10 cellular contexts compared by ENCODE assay signal in the genomic region with DNA sequence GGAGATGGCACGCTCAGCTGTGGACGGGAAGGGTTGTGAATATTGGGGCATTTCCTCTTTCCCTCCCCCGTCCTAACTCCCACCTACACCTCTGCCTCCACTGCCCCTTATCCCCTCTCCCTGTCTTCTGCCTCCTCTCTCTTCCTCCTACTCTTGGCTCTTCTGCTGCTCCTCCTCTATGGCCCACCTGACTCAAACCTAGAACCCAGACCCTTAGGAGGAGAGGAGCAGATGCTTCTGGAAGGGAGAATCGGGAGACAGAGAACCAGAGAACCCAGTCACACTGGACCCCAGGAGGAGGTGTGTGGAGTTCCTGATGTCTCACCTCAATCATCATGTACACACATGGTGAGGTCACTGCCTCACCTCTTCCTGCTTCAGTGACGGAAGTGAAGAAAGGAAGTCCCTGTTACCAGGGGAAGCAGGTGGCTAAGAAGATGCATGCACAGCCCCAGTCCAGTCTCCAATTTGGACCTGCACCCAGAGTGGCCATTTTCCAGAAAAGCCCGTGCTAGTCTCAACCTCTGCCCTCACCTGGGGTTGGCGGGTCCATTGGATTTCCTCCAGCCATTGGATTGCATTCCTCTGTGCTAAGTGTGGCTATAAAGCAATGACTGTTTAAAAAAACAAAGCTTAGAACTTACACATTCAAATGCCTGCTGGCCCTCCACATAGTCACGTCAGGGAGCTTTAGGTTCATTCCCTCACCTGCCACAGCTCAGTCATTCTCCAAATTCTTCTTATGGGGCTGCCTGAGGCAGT. TPM values are rescaled to one million over a fixed set of nuclear protein-coding genes. Genes with fewer than 3 reads are reported as not detected.
DNase-seq lines count a peak whose midpoint lies in the region; ATAC-seq and TF ChIP-seq lines count a peak whose summit lies in the region.
"Had no signal": no experiment of that assay in that cellular context is flagged by ENCODE, and none has a peak within 500 bp of the region (broad histone marks: within the 10 kb centered on the region; RNA-seq: fewer than 3 reads in every experiment).

No MANE protein-coding gene starts in this region.

- TF ChIP-seq CTCF in Loucy (conservative IDR thresholded peaks at IDR 0.05; ENCODE audit: low read length) (no peak), left lung (IDR thresholded peaks at IDR 0.05) (no peak), osteocyte (IDR thresholded peaks at IDR 0.05) (no peak), ovary (IDR thresholded peaks at IDR 0.05) (no peak)

- no peaks in the 10 kb centered on the region for H3K9me3 Mint-ChIP-seq in CD4-positive, alpha-beta memory T cell
- H3K9me3 Mint-ChIP-seq in activated T-helper 17 cell treated with anti-CD3 and anti-CD28 coated beads, Interleukin-2, amount 50 U/mL, for 72 hours = no peaks in the 10 kb centered on the region
- no peaks in the 10 kb centered on the region for H3K9me3 Mint-ChIP-seq in osteocyte (ENCODE audit: unreplicated experiment)

- H3K4me2 ChIP-seq in Loucy (ENCODE audit: low read depth, low read length, poor library complexity, severe bottlenecking) = no peak overlapping the region

- ATAC-seq in activated T-helper 17 cell treated with anti-CD3 and anti-CD28 coated beads, Interleukin-2, amount 50 U/mL, for 72 hours (replicated peaks) = peak; percentile 98
- peak; percentile 33 for ATAC-seq in left lung
- no peak for ATAC-seq in GM19324 (IDR thresholded peaks at IDR 0.05; ENCODE audit: low FRiP score, unreplicated experiment)
- no peak for ATAC-seq in HG03520 (IDR thresholded peaks at IDR 0.05; ENCODE audit: unreplicated experiment)

- H3K4me1 Mint-ChIP-seq in CD4-positive, alpha-beta memory T cell = peaks cover 9 to 15% (median 10%) of the 10 kb centered on the region in 4 donors
- peaks cover 5% of the 10 kb centered on the region for H3K4me1 Mint-ChIP-seq in activated T-helper 17 cell treated with anti-CD3 and anti-CD28 coated beads, Interleukin-2, amount 50 U/mL, for 72 hours
- peaks cover 5% of the 10 kb centered on the region for H3K4me1 Mint-ChIP-seq in osteocyte (ENCODE audit: unreplicated experiment)

- no peak overlapping the region for H3K9ac ChIP-seq in Loucy (ENCODE audit: low read depth, low read length, poor library complexity, severe bottlenecking)

- no peak overlapping the region for H3K4me3 ChIP-seq in CD4-positive, alpha-beta memory T cell (ENCODE audit: low read length in 2 of 2)
- no peak overlapping the region for H3K4me3 ChIP-seq in Loucy (ENCODE audit: low read length, poor library complexity, severe bottlenecking)
- no peak overlapping the region for H3K4me3 ChIP-seq in left lung
- no peak overlapping the region for H3K4me3 ChIP-seq in ovary

- CTCF ChIA-PET in CD4-positive, alpha-beta memory T cell (lab: Charles Lee; ENCODE audit: partially characterized antibody) = interaction anchor here (0.6 to 2.7 kb wide), 8 partner anchors 10 to 495 kb away, joined by 3 to 13 read pairs (median 6); partner anchors contain the start of gene KRABD2

- no peaks in the 10 kb centered on the region for H3K36me3 ChIP-seq in CD4-positive, alpha-beta memory T cell (ENCODE audit: insufficient read depth, low read length)
- H3K36me3 ChIP-seq in Loucy (ENCODE audit: insufficient read depth, low read length) = no peaks in the 10 kb centered on the region
- no peaks in the 10 kb centered on the region for H3K36me3 ChIP-seq in left lung
- no peaks in the 10 kb centered on the region for H3K36me3 ChIP-seq in ovary

- H2AFZ ChIP-seq in Loucy (ENCODE audit: low read length) = peak overlapping the region; percentile 54; the same call in 1 of the 2 replicates

- peaks cover 4% of the 10 kb centered on the region for H3K27me3 ChIP-seq in CD4-positive, alpha-beta memory T cell (ENCODE audit: insufficient read depth, low read length)
- H3K27me3 ChIP-seq in Loucy (ENCODE audit: insufficient read depth, low read length, poor library complexity, severe bottlenecking) (no peaks in the 10 kb centered on the region), left lung (peaks cover 0 to 66% of the 10 kb centered on the region in 2 donors), ovary (no peaks in the 10 kb centered on the region)

- peak; percentile 40 to 77 (median 56) for DNase-seq in CD4-positive, alpha-beta memory T cell
- DNase-seq in left lung = peak in 1 of 2 donors; percentile 15
- no peak for DNase-seq in osteocyte (ENCODE audit: extremely low spot score, unreplicated experiment)
- DNase-seq in ovary = no peak
- DNase-seq: NCI-H2227 treated with DMSO at 0.1 percent for 48 hours had no signal

- no peak overlapping the region for H3K27ac ChIP-seq in CD4-positive, alpha-beta memory T cell (ENCODE audit: low read depth, low read length)
- peak overlapping the region in 1 of 2 donors; percentile 5 for H3K27ac ChIP-seq in left lung
- H3K27ac ChIP-seq in ovary = no peak overlapping the region

- POLR2A ChIA-PET in CD4-positive, alpha-beta memory T cell (lab: Charles Lee; ENCODE audit: partially characterized antibody) = interaction anchor here (0.6 to 2.8 kb wide), 4 partner anchors 10 to 42 kb away, joined by 3 to 18 read pairs (median 6); partner anchors contain the start of genes KRABD2 and NDEL1

- 53 to 55% (median 54%) methylated on average over 8 of the region's 8 CpGs for WGBS in ovary, 3 donors

- H4K20me1 ChIP-seq in Loucy (ENCODE audit: insufficient read depth, low read length, poor library complexity, severe bottlenecking) = no peaks in the 10 kb centered on the region

- peak overlapping the region in 5 of 8 donors; percentile 46 to 68 (median 60) for H3K4me3 Mint-ChIP-seq in CD4-positive, alpha-beta memory T cell
- H3K4me3 Mint-ChIP-seq in activated T-helper 17 cell treated with anti-CD3 and anti-CD28 coated beads, Interleukin-2, amount 50 U/mL, for 72 hours = peak overlapping the region; percentile 49
- H3K4me3 Mint-ChIP-seq in osteocyte (ENCODE audit: unreplicated experiment) = no peak overlapping the region

- TF ChIP-seq POLR2A in ovary (IDR thresholded peaks at IDR 0.05) = no peak

- peak overlapping the region; percentile 64 to 96 (median 93) for H3K27ac Mint-ChIP-seq in CD4-positive, alpha-beta memory T cell
- peak overlapping the region; percentile 90 for H3K27ac Mint-ChIP-seq in activated T-helper 17 cell treated with anti-CD3 and anti-CD28 coated beads, Interleukin-2, amount 50 U/mL, for 72 hours
- no peak overlapping the region for H3K27ac Mint-ChIP-seq in osteocyte (ENCODE audit: unreplicated experiment)

- H3K9me3 ChIP-seq in CD4-positive, alpha-beta memory T cell (ENCODE audit: control insufficient read depth in 1 of 2, low read length in 2 of 2) = no peaks in the 10 kb centered on the region
- H3K9me3 ChIP-seq in Loucy (ENCODE audit: insufficient read depth, low read depth, low read length) = no peaks in the 10 kb centered on the region
- H3K9me3 ChIP-seq in left lung = no peaks in the 10 kb centered on the region
- no peaks in the 10 kb centered on the region for H3K9me3 ChIP-seq in ovary

- TF ChIP-seq EP300 in ovary (IDR thresholded peaks at IDR 0.05) = no peak

- peaks cover 19% of the 10 kb centered on the region for H3K4me1 ChIP-seq in CD4-positive, alpha-beta memory T cell (ENCODE audit: insufficient read depth, low read length)
- H3K4me1 ChIP-seq in Loucy (ENCODE audit: insufficient read depth, low read length, poor library complexity, severe bottlenecking) (peaks cover 5% of the 10 kb centered on the region), left lung (peaks cover 0 to 11% of the 10 kb centered on the region in 2 donors), ovary (ENCODE audit: insufficient read depth) (no peaks in the 10 kb centered on the region)

- intact Hi-C loops in CD4-positive, alpha-beta memory T cell (cut with micrococcal nuclease) = no loop called here
- intact Hi-C loops in left lung (cut with DNase I) (no loop called here), ovary (cut with DNase I) (no loop called here)

- no peaks in the 10 kb centered on the region for H3F3A ChIP-seq in Loucy (ENCODE audit: low read depth)

- no peaks in the 10 kb centered on the region for H3K9me2 ChIP-seq in Loucy (replicated peaks; ENCODE audit: low read depth, low read length)

- peaks cover 6 to 13% of the 10 kb centered on the region in 2 donors for H3K27me3 Mint-ChIP-seq in CD4-positive, alpha-beta memory T cell
- H3K27me3 Mint-ChIP-seq in activated T-helper 17 cell treated with anti-CD3 and anti-CD28 coated beads, Interleukin-2, amount 50 U/mL, for 72 hours = peaks cover 6% of the 10 kb centered on the region
- peaks cover 40% of the 10 kb centered on the region for H3K27me3 Mint-ChIP-seq in osteocyte (ENCODE audit: unreplicated experiment)

- H3K36me3 Mint-ChIP-seq in CD4-positive, alpha-beta memory T cell = no peaks in the 10 kb centered on the region
- H3K36me3 Mint-ChIP-seq in activated T-helper 17 cell treated with anti-CD3 and anti-CD28 coated beads, Interleukin-2, amount 50 U/mL, for 72 hours (ENCODE audit: low read depth) = no peaks in the 10 kb centered on the region
- H3K36me3 Mint-ChIP-seq in osteocyte (ENCODE audit: unreplicated experiment) = no peaks in the 10 kb centered on the region

- H3K79me2 ChIP-seq in Loucy (ENCODE audit: insufficient read depth, low read length) = no peaks in the 10 kb centered on the region

RNA-seq across cellular contexts. Expression of gene RNF222, which starts 4.0 kb away (rescaled TPM):
- under 1 TPM; 0.15 to 0.17 TPM for total RNA-seq in CD4-positive, alpha-beta memory T cell
- under 1 TPM; 0.08 to 0.14 TPM for polyA plus RNA-seq in CD4-positive, alpha-beta memory T cell
- under 1 TPM; 0.09 to 0.21 TPM for total RNA-seq in activated T-helper 17 cell treated with anti-CD3 and anti-CD28 coated beads, Interleukin-2, amount 50 U/mL, for 72 hours
- total RNA-seq in left lung (not detected), osteocyte (not detected in 2 replicates), ovary (not detected)
- polyA plus RNA-seq in ovary = not detected
- total RNA-seq: kidney epithelial cell had no signal

RNA-seq across cellular contexts. Expression of gene RPL26, which starts 10.7 kb away (rescaled TPM):
- 1,000 to 10,000 TPM; 2,761 to 2,878 TPM for total RNA-seq in CD4-positive, alpha-beta memory T cell
- 1,000 to 10,000 TPM; 1,274 to 1,731 TPM for polyA plus RNA-seq in CD4-positive, alpha-beta memory T cell
- 1,000 to 10,000 TPM; 2,606 to 3,397 TPM for total RNA-seq in activated T-helper 17 cell treated with anti-CD3 and anti-CD28 coated beads, Interleukin-2, amount 50 U/mL, for 72 hours
- total RNA-seq in left lung = 1,000 to 10,000 TPM; 1,094 to 1,210 TPM
- total RNA-seq in osteocyte = 1,600 and 1,654 TPM in 2 replicates
- total RNA-seq in ovary = over 10,000 TPM in 1 of 7 donors, 1,000 to 10,000 TPM in 6; 2,824 to 11,226 (median 3,297) TPM
- polyA plus RNA-seq in ovary = 1,000 to 10,000 TPM; 5,564 to 8,248 TPM

RNA-seq across cellular contexts. Expression of gene NDEL1, which starts 42.0 kb away (rescaled TPM):
- total RNA-seq in CD4-positive, alpha-beta memory T cell = 100 to 1,000 TPM; 115 to 120 TPM
- polyA plus RNA-seq in CD4-positive, alpha-beta memory T cell = 10 to 100 TPM; 52.9 to 66.5 TPM
- 10 to 100 TPM; 71.9 to 74.1 TPM for total RNA-seq in activated T-helper 17 cell treated with anti-CD3 and anti-CD28 coated beads, Interleukin-2, amount 50 U/mL, for 72 hours
- 10 to 100 TPM; 57.7 to 66.0 TPM for total RNA-seq in left lung
- total RNA-seq in osteocyte = 68.2 and 74.2 TPM in 2 replicates
- 10 to 100 TPM; 57.1 to 86.5 (median 63.2) TPM for total RNA-seq in ovary
- polyA plus RNA-seq in ovary = 10 to 100 TPM; 36.7 to 71.3 TPM

RNA-seq across cellular contexts. Expression of gene ODF4, which starts 54.0 kb away (rescaled TPM):
- not detected for total RNA-seq in CD4-positive, alpha-beta memory T cell
- polyA plus RNA-seq in CD4-positive, alpha-beta memory T cell = not detected
- not detected for total RNA-seq in activated T-helper 17 cell treated with anti-CD3 and anti-CD28 coated beads, Interleukin-2, amount 50 U/mL, for 72 hours
- total RNA-seq in left lung = not detected
- not detected in 2 replicates for total RNA-seq in osteocyte
- not detected for total RNA-seq in ovary
- polyA plus RNA-seq in ovary = not detected
- total RNA-seq: kidney epithelial cell had no signal

Comparison
In these comparisons a context has a peak if more than half of its experiments do, and no peak if none do; other contexts are left out.
1. DNase-seq: peak in CD4-positive, alpha-beta memory T cell (5 of 5); none in osteocyte (single experiment) and ovary (0 of 5).
2. ATAC-seq: peak in activated T-helper 17 cell treated with anti-CD3 and anti-CD28 coated beads, Interleukin-2, amount 50 U/mL, for 72 hours (single experiment) and left lung (single experiment); none in GM19324 (single experiment) and HG03520 (single experiment).